ENCODE assay signal across 9 cellular contexts in genomic region chr17:1413281-1413791, GRCh38. TPM values are rescaled to one million over a fixed set of nuclear protein-coding genes. Genes with fewer than 3 reads are reported as not detected.
DNase-seq lines count a peak whose midpoint lies in the region; ATAC-seq and TF ChIP-seq lines count a peak whose summit lies in the region.
"Had no signal": no experiment of that assay in that cellular context is flagged by ENCODE, and none has a peak within 500 bp of the region (broad histone marks: within the 10 kb centered on the region; RNA-seq: fewer than 3 reads in every experiment).

No MANE protein-coding gene starts in this region.

- ATAC-seq in HG02798 (IDR thresholded peaks at IDR 0.05; ENCODE audit: poor library complexity, unreplicated experiment) (no peak), GM21723 (IDR thresholded peaks at IDR 0.05; ENCODE audit: unreplicated experiment) (no peak)

- no peak overlapping the region for H2AK5ac ChIP-seq in trophoblast cell (ENCODE audit: low read length)

- no peaks in the 10 kb centered on the region for H4K20me1 ChIP-seq in GM23248 (ENCODE audit: insufficient read depth)
- peaks cover 17% of the 10 kb centered on the region for H4K20me1 ChIP-seq in osteoblast (ENCODE audit: insufficient read depth, low read length)

- H3K27ac ChIP-seq in GM23248 (peak overlapping the region; percentile 11; the same call in 1 of the 2 replicates), osteoblast (ENCODE audit: low read depth, low read length) (no peak overlapping the region), trophoblast cell (ENCODE audit: low read depth, low read length) (no peak overlapping the region)

- no peak overlapping the region for H4K91ac ChIP-seq in trophoblast cell (ENCODE audit: low read depth, low read length)

- in situ Hi-C loops in GM23248 (cut with MboI) = no loop called here

- peaks cover 27% of the 10 kb centered on the region for H3F3A ChIP-seq in GM23248 (ENCODE audit: insufficient read depth)

- no peaks in the 10 kb centered on the region for H3K27me3 ChIP-seq in GM23248 (replicated peaks; ENCODE audit: insufficient read depth)
- no peaks in the 10 kb centered on the region for H3K27me3 ChIP-seq in osteoblast (ENCODE audit: insufficient read depth, low read length)
- H3K27me3 ChIP-seq in trophoblast cell (ENCODE audit: insufficient read depth, low read length) = no peaks in the 10 kb centered on the region

- H3K9me2 ChIP-seq in GM23248 (ENCODE audit: insufficient read depth) = no peaks in the 10 kb centered on the region

- H3K79me2 ChIP-seq in GM23248 (ENCODE audit: insufficient read depth) (peaks cover 17% of the 10 kb centered on the region), osteoblast (ENCODE audit: insufficient read depth, low read length) (no peaks in the 10 kb centered on the region), trophoblast cell (ENCODE audit: control insufficient read depth, insufficient read depth, low read length, poor library complexity) (no peaks in the 10 kb centered on the region)

- no peak overlapping the region for H2BK120ac ChIP-seq in trophoblast cell (ENCODE audit: insufficient read depth, low read length, poor library complexity)

- H2AFZ ChIP-seq in GM23248 = no peak overlapping the region
- H2AFZ ChIP-seq in osteoblast (ENCODE audit: low read length) = no peak overlapping the region
- no peak overlapping the region for H2AFZ ChIP-seq in trophoblast cell (ENCODE audit: insufficient read depth, low read length, poor library complexity)

- H3K23ac ChIP-seq in trophoblast cell (ENCODE audit: low read length) = no peak overlapping the region

- no peak overlapping the region for H2BK5ac ChIP-seq in trophoblast cell (ENCODE audit: low read depth, low read length, poor library complexity)

- no peaks in the 10 kb centered on the region for H3K79me1 ChIP-seq in trophoblast cell (ENCODE audit: low read length)

- H3K9ac ChIP-seq in GM23248 (no peak overlapping the region), trophoblast cell (ENCODE audit: low read length) (no peak overlapping the region)

- H3K18ac ChIP-seq in trophoblast cell (ENCODE audit: low read length) = no peak overlapping the region

- H3K36me3 ChIP-seq in GM23248 (ENCODE audit: low read depth) (peaks cover 2% of the 10 kb centered on the region; the same call in 1 of the 2 replicates), osteoblast (ENCODE audit: insufficient read depth, low read length) (peaks cover 4% of the 10 kb centered on the region), trophoblast cell (ENCODE audit: control insufficient read depth in 1 of 2, insufficient read depth in 2 of 2, low read length in 2 of 2) (peaks cover 2 to 4% of the 10 kb centered on the region in 2 experiments)

- H3K4me3 ChIP-seq in GM23248 (no peak overlapping the region), epithelial cell of esophagus (ENCODE audit: low read length) (no peak overlapping the region), osteoblast (ENCODE audit: insufficient read depth, low read length) (no peak overlapping the region), trophoblast cell (ENCODE audit: low read depth, low read length) (no peak overlapping the region)

- H3K4me1 ChIP-seq in GM23248 (ENCODE audit: insufficient read depth) (peaks cover 10% of the 10 kb centered on the region; the same call in 1 of the 2 replicates), osteoblast (ENCODE audit: insufficient read depth, low read length) (peaks cover 12% of the 10 kb centered on the region), trophoblast cell (ENCODE audit: control insufficient read depth in 1 of 2, insufficient read depth in 2 of 2, low read length in 2 of 2) (no peaks in the 10 kb centered on the region)

- no peak overlapping the region for H3K4ac ChIP-seq in trophoblast cell (ENCODE audit: low read depth, low read length)

- no peak overlapping the region for H3K14ac ChIP-seq in trophoblast cell (ENCODE audit: low read length)

- no peak overlapping the region for H4K12ac ChIP-seq in trophoblast cell (ENCODE audit: low read depth, low read length)

- no peak for TF ChIP-seq CTCF in epithelial cell of esophagus (IDR thresholded peaks at IDR 0.05; ENCODE audit: insufficient read depth, low read depth, low read length, missing control alignments)
- no peak for TF ChIP-seq CTCF in osteoblast (IDR thresholded peaks at IDR 0.05; ENCODE audit: extremely low read depth, low read depth, low read length)

- H4K8ac ChIP-seq in trophoblast cell (ENCODE audit: low read depth, low read length) = no peak overlapping the region

- WGBS in GM23248 (ENCODE audit: low coverage in 1 of 2, low lambda C conversion rate in 2 of 2, missing lambda C conversion rate in 2 of 2), 2 experiments = 60 to 71% methylated on average over 6 of the region's 6 CpGs
- WGBS in trophoblast cell (ENCODE audit: extremely low coverage, insufficient coverage, insufficient read length) = no CpG with 5 or more reads among the region's 6 CpGs

- H3K4me2 ChIP-seq in GM23248 (ENCODE audit: unreplicated experiment) (peak overlapping the region; percentile 26), osteoblast (ENCODE audit: insufficient read depth, low read length) (peak overlapping the region; percentile 63), trophoblast cell (ENCODE audit: low read length) (no peak overlapping the region)

- H3K9me3 ChIP-seq in GM23248 (ENCODE audit: low read depth) (no peaks in the 10 kb centered on the region), osteoblast (ENCODE audit: low read depth, low read length) (no peaks in the 10 kb centered on the region), trophoblast cell (ENCODE audit: insufficient read depth, low read depth, low read length) (peaks cover 2% of the 10 kb centered on the region)

- peak; percentile 73 for DNase-seq in GM23248
- DNase-seq in OCI-M1 (lab: John Stamatoyannopoulos, UW) = peak; percentile 73
- DNase-seq in epithelial cell of esophagus (ENCODE audit: low read depth) = peak; percentile 55
- DNase-seq in osteoblast (ENCODE audit: insufficient read length, low spot score, missing footprints) = peak; percentile 95
- no peak for DNase-seq in stimulated activated CD4-positive, alpha-beta T cell treated with anti-CD3 and anti-CD28 coated beads, Interleukin-4, amount 100 ng/mL, for 4 hours
- no peak for DNase-seq in trophoblast cell
- DNase-seq: stimulated activated naive CD4-positive, alpha-beta T cell had no signal

- no peak overlapping the region for H2BK12ac ChIP-seq in trophoblast cell (ENCODE audit: low read length)

RNA-seq across cellular contexts. Expression of gene YWHAE, which starts 13.3 kb away (rescaled TPM):
- 255 and 287 TPM in 2 replicates for total RNA-seq in GM23248 (2014; rRNA removed; shearing (Covaris generic))
- 599 and 605 TPM in 2 replicates for polyA plus RNA-seq in GM23248 (2016; fragmentation: Nextera tagmentation; extraction: Ambion mirVana)
- 401 and 433 TPM in 2 replicates for total RNA-seq in osteoblast
- polyA plus RNA-seq in trophoblast cell (2013) = 619 and 645 TPM in 2 replicates

RNA-seq across cellular contexts. Expression of gene CRK, which starts 42.7 kb away (rescaled TPM):
- 113 and 117 TPM in 2 replicates for total RNA-seq in GM23248 (2014; rRNA removed; shearing (Covaris generic))
- 86.0 and 93.6 TPM in 2 replicates for polyA plus RNA-seq in GM23248 (2016; fragmentation: Nextera tagmentation; extraction: Ambion mirVana)
- total RNA-seq in osteoblast = 102 and 109 TPM in 2 replicates
- 43.6 and 43.9 TPM in 2 replicates for polyA plus RNA-seq in trophoblast cell (2013)

Comparison
In these comparisons a context has a peak if more than half of its experiments do, and no peak if none do; other contexts are left out.
1. DNase-seq: peak in GM23248 (single experiment), OCI-M1 (single experiment), epithelial cell of esophagus (single experiment) and osteoblast (single experiment); none in stimulated activated CD4-positive, alpha-beta T cell treated with anti-CD3 and anti-CD28 coated beads, Interleukin-4, amount 100 ng/mL, for 4 hours (0 of 2) and trophoblast cell (0 of 2).